Comparison of ENCODE assay signal across 1 cellular context in the genomic region with DNA sequence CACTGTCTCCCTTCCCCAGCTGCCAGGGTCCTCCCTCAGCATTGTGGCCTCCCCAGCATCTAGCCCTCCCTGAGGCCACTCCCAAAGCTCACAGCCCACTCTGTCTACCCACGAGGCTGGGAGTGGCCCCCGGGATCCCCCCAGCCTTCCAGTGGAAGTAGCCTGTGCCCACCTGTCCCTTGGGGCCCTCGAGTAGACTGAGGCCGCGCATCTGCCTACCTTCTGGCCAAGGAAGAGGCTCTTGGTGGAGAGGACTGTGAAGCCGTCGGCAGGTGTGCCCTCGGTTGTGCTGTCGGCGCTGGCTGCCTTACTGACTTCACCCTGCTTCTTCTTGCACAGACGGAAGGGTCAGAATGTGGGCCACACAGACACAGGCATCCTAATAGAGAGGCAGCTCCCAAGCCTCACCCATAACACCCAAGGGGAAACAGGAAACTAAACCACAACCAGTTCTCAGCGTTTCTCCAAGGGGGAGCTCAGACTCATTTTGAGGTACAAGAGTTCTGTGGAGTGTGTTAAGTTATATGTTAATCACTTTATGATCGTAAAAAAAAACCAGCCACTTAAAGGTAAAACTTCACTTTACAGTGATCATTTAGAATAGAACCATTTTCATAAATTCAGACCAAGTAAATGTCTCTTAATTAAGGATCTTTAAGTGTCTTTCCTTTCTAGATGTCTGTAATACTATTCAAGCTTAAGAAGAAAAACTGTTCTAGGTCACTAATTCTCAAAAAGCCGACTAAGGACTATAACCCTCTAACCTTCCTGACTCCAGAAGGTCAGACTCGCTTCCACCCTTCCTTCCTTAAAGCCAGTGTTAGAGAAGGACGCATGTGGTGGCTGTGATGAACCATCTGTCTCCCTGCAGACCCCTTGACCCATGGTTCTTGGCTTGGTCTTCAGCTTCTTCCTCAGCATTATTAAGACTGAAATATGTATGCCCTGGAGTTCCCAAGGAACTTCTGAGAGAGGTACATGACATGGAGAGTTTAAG.
TF ChIP-seq lines count a peak whose summit lies in the region.

No MANE protein-coding gene starts in this region.

TF ChIP-seq in IMR-90, 13 proteins besides CTCF, POLR2A, EP300 and RAD21:
- TF ChIP-seq, protein P1, sequence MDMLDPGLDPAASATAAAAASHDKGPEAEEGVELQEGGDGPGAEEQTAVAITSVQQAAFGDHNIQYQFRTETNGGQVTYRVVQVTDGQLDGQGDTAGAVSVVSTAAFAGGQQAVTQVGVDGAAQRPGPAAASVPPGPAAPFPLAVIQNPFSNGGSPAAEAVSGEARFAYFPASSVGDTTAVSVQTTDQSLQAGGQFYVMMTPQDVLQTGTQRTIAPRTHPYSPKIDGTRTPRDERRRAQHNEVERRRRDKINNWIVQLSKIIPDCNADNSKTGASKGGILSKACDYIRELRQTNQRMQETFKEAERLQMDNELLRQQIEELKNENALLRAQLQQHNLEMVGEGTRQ (IDR thresholded peaks at IDR 0.05; ENCODE audit: low read depth, low read length): no peak
TF ChIP-seq in IMR-90: peak in this region for 0.
